ENCODE assay signal across 30 cellular contexts in genomic region chr7:48518092-48518491, GRCh38.
"Had no signal": no experiment of that assay in that cellular context is flagged by ENCODE, and none has a peak within 500 bp of the region (broad histone marks: within the 10 kb centered on the region; RNA-seq: fewer than 3 reads in every experiment).

No MANE protein-coding gene starts in this region.

- H3K27me3 Mint-ChIP-seq: activated CD4-positive, alpha-beta memory T cell treated with anti-CD3 and anti-CD28 coated beads, Interleukin-2, amount 10 ng/mL, durations not matched to agents 7 days and 5 days; activated T-cell treated with anti-CD3 and anti-CD28 coated beads, Interleukin-2, amount 50 U/mL, for 24 hours; natural killer cell treated with Interleukin-12 subunit alpha and Interleukin-12 subunit beta and Interleukin-15 and Interleukin-18, amount 100 ng/mL, for 72 hours; stimulated activated naive B cell treated with anti-CD40 and anti-IgM and Interleukin-4, amounts not matched to agents 10 μg/mL and 1 μg/mL and 100 μg/mL, for 72 hours had no signal

- H3K4me1 Mint-ChIP-seq: activated CD4-positive, alpha-beta memory T cell treated with anti-CD3 and anti-CD28 coated beads, Interleukin-2, amount 10 ng/mL, durations not matched to agents 7 days and 5 days; stimulated activated naive B cell treated with anti-CD40 and anti-IgM and Interleukin-4, amounts not matched to agents 10 μg/mL and 1 μg/mL and 100 μg/mL, for 72 hours had no signal

- H3K36me3 Mint-ChIP-seq: natural killer cell treated with Interleukin-12 subunit alpha and Interleukin-12 subunit beta and Interleukin-15 and Interleukin-18, amount 100 ng/mL, for 72 hours; stimulated activated naive B cell treated with anti-CD40 and anti-IgM and Interleukin-4, amounts not matched to agents 10 μg/mL and 1 μg/mL and 100 μg/mL, for 72 hours had no signal

- H3K4me3 ChIP-seq: esophagus squamous epithelium, left lung, lower lobe of right lung, stomach, thyroid gland, upper lobe of left lung, vagina had no signal

- DNase-seq: activated CD4-positive, alpha-beta memory T cell treated with anti-CD3 and anti-CD28 coated beads, Interleukin-2, amount 10 ng/mL, durations not matched to agents 7 days and 5 days; activated CD4-positive, alpha-beta T cell treated with anti-CD3 and anti-CD28 coated beads for 48 hours; activated CD8-positive, alpha-beta memory T cell treated with anti-CD3 and anti-CD28 coated beads, Interleukin-2, amount 50 U/mL, for 48 hours; activated gamma-delta T cell; activated naive CD4-positive, alpha-beta T cell treated with anti-CD3 and anti-CD28 coated beads, Interleukin-2, amount 50 U/mL, for 16 hours; activated T-cell treated with anti-CD3 and anti-CD28 coated beads, Interleukin-2, amount 50 U/mL, for 24 hours; amniotic stem cell; central memory CD4-positive, alpha-beta T cell; esophagus squamous epithelium; kidney glomerular epithelial cell; left lung; lower lobe of right lung; mesenchymal stem cell; posterior cingulate gyrus; right cardiac atrium; stimulated activated CD4-positive, alpha-beta T cell treated with anti-CD3 and anti-CD28 coated beads, Interleukin-15, amount 100 ng/mL, for 24 hours; stimulated activated CD4-positive, alpha-beta T cell treated with anti-CD3 and anti-CD28 coated beads, Interleukin-2, amount 100 ng/mL, for 24 hours; stimulated activated naive B cell treated with anti-CD40 and anti-IgM and Interleukin-4, amounts not matched to agents 10 μg/mL and 1 μg/mL and 100 μg/mL, for 72 hours; stomach; thyroid gland; upper lobe of left lung; WERI-Rb-1 had no signal

- H3K36me3 ChIP-seq: esophagus squamous epithelium, left lung, lower lobe of right lung, stomach, thyroid gland, upper lobe of left lung, vagina, WERI-Rb-1 had no signal

- H3K9me3 ChIP-seq: esophagus squamous epithelium, left lung, lower lobe of right lung, stomach, thyroid gland, upper lobe of left lung, vagina had no signal

- ATAC-seq: activated CD4-positive, CD25-positive, alpha-beta regulatory T cell treated with anti-CD3 and anti-CD28 coated beads, Interleukin-2, amount 50 U/mL, for 24 hours; left lung; lower lobe of right lung; natural killer cell treated with Interleukin-12 subunit alpha and Interleukin-12 subunit beta and Interleukin-15 and Interleukin-18, amount 100 ng/mL, for 72 hours; right cardiac atrium; stimulated activated naive B cell treated with anti-CD40 and anti-IgM and Interleukin-4, amounts not matched to agents 10 μg/mL and 1 μg/mL and 100 μg/mL, for 72 hours had no signal

- H3K4me3 Mint-ChIP-seq: activated CD4-positive, alpha-beta memory T cell treated with anti-CD3 and anti-CD28 coated beads, Interleukin-2, amount 10 ng/mL, durations not matched to agents 7 days and 5 days; activated T-cell treated with anti-CD3 and anti-CD28 coated beads, Interleukin-2, amount 50 U/mL, for 24 hours; dendritic cell treated with granulocyte-macrophage colony-stimulating factor and Interleukin-4, amounts not matched to agents 40 ng/mL and 50 ng/mL, for 4 days; natural killer cell treated with Interleukin-12 subunit alpha and Interleukin-12 subunit beta and Interleukin-15 and Interleukin-18, amount 100 ng/mL, for 72 hours; stimulated activated naive B cell treated with anti-CD40 and anti-IgM and Interleukin-4, amounts not matched to agents 10 μg/mL and 1 μg/mL and 100 μg/mL, for 72 hours had no signal

- H3K9me3 Mint-ChIP-seq: activated CD4-positive, alpha-beta memory T cell treated with anti-CD3 and anti-CD28 coated beads, Interleukin-2, amount 10 ng/mL, durations not matched to agents 7 days and 5 days; activated T-cell treated with anti-CD3 and anti-CD28 coated beads, Interleukin-2, amount 50 U/mL, for 24 hours; dendritic cell treated with granulocyte-macrophage colony-stimulating factor and Interleukin-4, amounts not matched to agents 40 ng/mL and 50 ng/mL, for 4 days had no signal

- FAIRE-seq: astrocyte, frontal cortex, TTC549 had no signal

- H3K4me1 ChIP-seq: esophagus squamous epithelium, left lung, lower lobe of right lung, stomach, thyroid gland, upper lobe of left lung, vagina had no signal

- H3K27ac ChIP-seq: epithelial cell of prostate, esophagus squamous epithelium, left lung, lower lobe of right lung, stomach, thyroid gland, upper lobe of left lung, vagina, WERI-Rb-1 had no signal

- H3K27me3 ChIP-seq: esophagus squamous epithelium, left lung, stomach, thyroid gland, upper lobe of left lung, vagina had no signal

- H3K27ac Mint-ChIP-seq: activated CD4-positive, alpha-beta memory T cell treated with anti-CD3 and anti-CD28 coated beads, Interleukin-2, amount 10 ng/mL, durations not matched to agents 7 days and 5 days; activated T-cell treated with anti-CD3 and anti-CD28 coated beads, Interleukin-2, amount 50 U/mL, for 24 hours; dendritic cell treated with granulocyte-macrophage colony-stimulating factor and Interleukin-4, amounts not matched to agents 40 ng/mL and 50 ng/mL, for 4 days; natural killer cell treated with Interleukin-12 subunit alpha and Interleukin-12 subunit beta and Interleukin-15 and Interleukin-18, amount 100 ng/mL, for 72 hours; stimulated activated naive B cell treated with anti-CD40 and anti-IgM and Interleukin-4, amounts not matched to agents 10 μg/mL and 1 μg/mL and 100 μg/mL, for 72 hours had no signal
